Comparison of ENCODE assay signal across 21 cellular contexts in genomic region chr15:25406846-25407245, GRCh38. TPM values are rescaled to one million over a fixed set of nuclear protein-coding genes. Genes with fewer than 3 reads are reported as not detected.
A peak's percentile ranks its signal among the peaks of the same experiment; 100 is the strongest.
DNase-seq lines count a peak whose midpoint lies in the region; ATAC-seq and TF ChIP-seq lines count a peak whose summit lies in the region.
"Had no signal": no experiment of that assay in that cellular context is flagged by ENCODE, and none has a peak within 500 bp of the region (broad histone marks: within the 10 kb centered on the region; RNA-seq: fewer than 3 reads in every experiment).

No MANE protein-coding gene starts in this region.

- no peaks in the 10 kb centered on the region for H3F3A ChIP-seq in neural progenitor cell (ENCODE audit: low read depth)

- no peak overlapping the region for H3K27ac ChIP-seq in CD4-positive, alpha-beta memory T cell (ENCODE audit: low read depth, low read length)
- H3K27ac ChIP-seq in neural progenitor cell, result no peak overlapping the region
- H3K27ac ChIP-seq: spleen had no signal

- no peak for TF ChIP-seq CTCF in nephron progenitor cell (IDR thresholded peaks at IDR 0.05)
- TF ChIP-seq CTCF in neural progenitor cell (IDR thresholded peaks at IDR 0.05), result no peak

- no peak overlapping the region for H3K4me3 ChIP-seq in CD4-positive, alpha-beta memory T cell (ENCODE audit: low read length in 2 of 2)
- H3K4me3 ChIP-seq in neural progenitor cell, result no peak overlapping the region
- H3K4me3 ChIP-seq: adrenal gland, spleen had no signal

- peaks cover 73% of the 10 kb centered on the region for H3K36me3 Mint-ChIP-seq in activated CD4-positive, alpha-beta T cell treated with anti-CD3 and anti-CD28 coated beads for 36 hours (ENCODE audit: low read depth)
- peaks cover 62% of the 10 kb centered on the region for H3K36me3 Mint-ChIP-seq in activated CD4-positive, alpha-beta T cell treated with anti-CD3 and anti-CD28 coated beads, Interleukin-2, amount 10 ng/mL, durations not matched to agents 7 days and 5 days (ENCODE audit: low read depth)
- peaks cover 46 to 51% of the 10 kb centered on the region in 2 donors for H3K36me3 Mint-ChIP-seq in CD4-positive, alpha-beta memory T cell
- H3K36me3 Mint-ChIP-seq in activated T-helper 17 cell treated with anti-CD3 and anti-CD28 coated beads, Interleukin-2, amount 50 U/mL, for 72 hours (ENCODE audit: low read depth), result peaks cover 53% of the 10 kb centered on the region
- H3K36me3 Mint-ChIP-seq in nephron progenitor cell (ENCODE audit: low read depth), result peaks cover 84% of the 10 kb centered on the region
- H3K36me3 Mint-ChIP-seq in neural progenitor cell, result peaks cover 64% of the 10 kb centered on the region

- H3K79me2 ChIP-seq in neural progenitor cell (ENCODE audit: low read depth), result peaks cover 89% of the 10 kb centered on the region

- peak overlapping the region; percentile 80 for H3K27ac Mint-ChIP-seq in activated CD4-positive, alpha-beta T cell treated with anti-CD3 and anti-CD28 coated beads for 36 hours
- no peak overlapping the region for H3K27ac Mint-ChIP-seq in activated CD4-positive, alpha-beta T cell treated with anti-CD3 and anti-CD28 coated beads, Interleukin-2, amount 10 ng/mL, durations not matched to agents 7 days and 5 days
- peak overlapping the region in 5 of 7 donors; percentile 2 to 78 (median 44) for H3K27ac Mint-ChIP-seq in CD4-positive, alpha-beta memory T cell
- H3K27ac Mint-ChIP-seq in activated T-helper 17 cell treated with anti-CD3 and anti-CD28 coated beads, Interleukin-2, amount 50 U/mL, for 72 hours, result peak overlapping the region; percentile 16
- H3K27ac Mint-ChIP-seq in nephron progenitor cell (no peak overlapping the region), neural progenitor cell (no peak overlapping the region)
- H3K27ac Mint-ChIP-seq: HFFc6 had no signal

- intact Hi-C loops in activated CD4-positive, alpha-beta T cell treated with anti-CD3 and anti-CD28 coated beads for 36 hours (cut with DNase I, micrococcal nuclease), result loop anchor here (2.0 to 5.0 kb wide), 2 partner anchors 32 to 40 kb away; partner anchors contain the start of gene UBE3A (in 1 of the 2)
- intact Hi-C loops in CD4-positive, alpha-beta memory T cell (cut with micrococcal nuclease), result no loop called here
- intact Hi-C loops in head of caudate nucleus (cut with DNase I), result no loop called here

- peaks cover 27% of the 10 kb centered on the region for H3K36me3 ChIP-seq in CD4-positive, alpha-beta memory T cell (ENCODE audit: insufficient read depth, low read length)
- H3K36me3 ChIP-seq in neural progenitor cell, result peaks cover 14% of the 10 kb centered on the region
- H3K36me3 ChIP-seq: adrenal gland had no signal

- H3K27me3 ChIP-seq in CD4-positive, alpha-beta memory T cell (ENCODE audit: insufficient read depth, low read length), result no peaks in the 10 kb centered on the region
- H3K27me3 ChIP-seq in neural progenitor cell, result no peaks in the 10 kb centered on the region
- H3K27me3 ChIP-seq: adrenal gland, spleen had no signal

- ATAC-seq in activated CD4-positive, alpha-beta T cell treated with anti-CD3 and anti-CD28 coated beads for 36 hours, result peak; percentile 55
- peak; percentile 45 for ATAC-seq in activated T-helper 17 cell treated with anti-CD3 and anti-CD28 coated beads, Interleukin-2, amount 50 U/mL, for 72 hours (replicated peaks)
- no peak for ATAC-seq in GM21825 (IDR thresholded peaks at IDR 0.05; ENCODE audit: unreplicated experiment)
- ATAC-seq: HepG2 had no signal

- H3K4me1 ChIP-seq in CD4-positive, alpha-beta memory T cell (ENCODE audit: insufficient read depth, low read length), result peaks cover 15% of the 10 kb centered on the region
- no peaks in the 10 kb centered on the region for H3K4me1 ChIP-seq in neural progenitor cell

- H4K20me1 ChIP-seq in neural progenitor cell (ENCODE audit: low read depth), result peaks cover 64% of the 10 kb centered on the region

- no peaks in the 10 kb centered on the region for H3K9me3 ChIP-seq in CD4-positive, alpha-beta memory T cell (ENCODE audit: control insufficient read depth in 1 of 2, low read length in 2 of 2)
- H3K9me3 ChIP-seq in neural progenitor cell (ENCODE audit: low read depth), result no peaks in the 10 kb centered on the region

- CTCF ChIA-PET in activated CD4-positive, alpha-beta T cell treated with anti-CD3 and anti-CD28 coated beads for 36 hours (lab: Charles Lee), result interaction anchor here (0.7 to 1.4 kb wide), 4 partner anchors 10 to 849 kb away, joined by 3 to 4 read pairs (median 4); no protein-coding TSS in a partner anchor
- CTCF ChIA-PET in activated CD4-positive, alpha-beta T cell treated with anti-CD3 and anti-CD28 coated beads, Interleukin-2, amount 10 ng/mL, durations not matched to agents 7 days and 5 days (lab: Charles Lee), result interaction anchor here (1.2 kb wide), 1 partner anchor 36 kb away, joined by 3 read pairs; no protein-coding TSS in a partner anchor
- CTCF ChIA-PET in CD4-positive, alpha-beta memory T cell (lab: Charles Lee; ENCODE audit: partially characterized antibody), result no interaction called here

- no peak overlapping the region for H2AFZ ChIP-seq in neural progenitor cell (replicated peaks)

- POLR2A ChIA-PET in activated CD4-positive, alpha-beta T cell treated with anti-CD3 and anti-CD28 coated beads for 36 hours (lab: Charles Lee), result interaction anchor here (0.5 to 0.7 kb wide), 2 partner anchors 20 to 34 kb away, joined by 3 to 4 read pairs; no protein-coding TSS in a partner anchor
- POLR2A ChIA-PET in activated CD4-positive, alpha-beta T cell treated with anti-CD3 and anti-CD28 coated beads, Interleukin-2, amount 10 ng/mL, durations not matched to agents 7 days and 5 days (lab: Charles Lee), result no interaction called here
- POLR2A ChIA-PET in CD4-positive, alpha-beta memory T cell (lab: Charles Lee; ENCODE audit: partially characterized antibody), result no interaction called here

- H3K9ac ChIP-seq in neural progenitor cell, result no peak overlapping the region

- peak overlapping the region; percentile 31 for H3K4me3 Mint-ChIP-seq in activated CD4-positive, alpha-beta T cell treated with anti-CD3 and anti-CD28 coated beads for 36 hours
- no peak overlapping the region for H3K4me3 Mint-ChIP-seq in activated CD4-positive, alpha-beta T cell treated with anti-CD3 and anti-CD28 coated beads, Interleukin-2, amount 10 ng/mL, durations not matched to agents 7 days and 5 days
- peak overlapping the region in 1 of 8 donors; percentile 0 for H3K4me3 Mint-ChIP-seq in CD4-positive, alpha-beta memory T cell
- peak overlapping the region; percentile 9 for H3K4me3 Mint-ChIP-seq in activated T-helper 17 cell treated with anti-CD3 and anti-CD28 coated beads, Interleukin-2, amount 50 U/mL, for 72 hours
- H3K4me3 Mint-ChIP-seq in nephron progenitor cell, result no peak overlapping the region
- H3K4me3 Mint-ChIP-seq in neural progenitor cell, result no peak overlapping the region
- H3K4me3 Mint-ChIP-seq: HFFc6 had no signal

- no peaks in the 10 kb centered on the region for H3K27me3 Mint-ChIP-seq in activated CD4-positive, alpha-beta T cell treated with anti-CD3 and anti-CD28 coated beads for 36 hours
- H3K27me3 Mint-ChIP-seq in activated CD4-positive, alpha-beta T cell treated with anti-CD3 and anti-CD28 coated beads, Interleukin-2, amount 10 ng/mL, durations not matched to agents 7 days and 5 days, result no peaks in the 10 kb centered on the region
- no peaks in the 10 kb centered on the region for H3K27me3 Mint-ChIP-seq in CD4-positive, alpha-beta memory T cell
- no peaks in the 10 kb centered on the region for H3K27me3 Mint-ChIP-seq in activated T-helper 17 cell treated with anti-CD3 and anti-CD28 coated beads, Interleukin-2, amount 50 U/mL, for 72 hours
- H3K27me3 Mint-ChIP-seq in nephron progenitor cell (ENCODE audit: low read depth, poor library complexity), result peaks cover 4% of the 10 kb centered on the region
- peaks cover 3% of the 10 kb centered on the region for H3K27me3 Mint-ChIP-seq in neural progenitor cell (ENCODE audit: insufficient read depth, low read depth)

- no peak overlapping the region for H3K4me2 ChIP-seq in neural progenitor cell

- H3K9me3 Mint-ChIP-seq in activated CD4-positive, alpha-beta T cell treated with anti-CD3 and anti-CD28 coated beads for 36 hours (ENCODE audit: low read depth), result peaks cover 17% of the 10 kb centered on the region
- peaks cover 10% of the 10 kb centered on the region for H3K9me3 Mint-ChIP-seq in activated CD4-positive, alpha-beta T cell treated with anti-CD3 and anti-CD28 coated beads, Interleukin-2, amount 10 ng/mL, durations not matched to agents 7 days and 5 days
- H3K9me3 Mint-ChIP-seq in CD4-positive, alpha-beta memory T cell, result peaks cover 0 to 6% (median 0%) of the 10 kb centered on the region in 8 donors
- H3K9me3 Mint-ChIP-seq in activated T-helper 17 cell treated with anti-CD3 and anti-CD28 coated beads, Interleukin-2, amount 50 U/mL, for 72 hours, result no peaks in the 10 kb centered on the region
- peaks cover 17% of the 10 kb centered on the region for H3K9me3 Mint-ChIP-seq in nephron progenitor cell
- peaks cover 56% of the 10 kb centered on the region for H3K9me3 Mint-ChIP-seq in neural progenitor cell
- H3K9me3 Mint-ChIP-seq: HFFc6 had no signal

- peaks cover 44% of the 10 kb centered on the region for H3K4me1 Mint-ChIP-seq in activated CD4-positive, alpha-beta T cell treated with anti-CD3 and anti-CD28 coated beads for 36 hours
- peaks cover 12% of the 10 kb centered on the region for H3K4me1 Mint-ChIP-seq in activated CD4-positive, alpha-beta T cell treated with anti-CD3 and anti-CD28 coated beads, Interleukin-2, amount 10 ng/mL, durations not matched to agents 7 days and 5 days
- H3K4me1 Mint-ChIP-seq in CD4-positive, alpha-beta memory T cell, result peaks cover 24 to 40% (median 33%) of the 10 kb centered on the region in 4 donors
- peaks cover 32% of the 10 kb centered on the region for H3K4me1 Mint-ChIP-seq in activated T-helper 17 cell treated with anti-CD3 and anti-CD28 coated beads, Interleukin-2, amount 50 U/mL, for 72 hours
- H3K4me1 Mint-ChIP-seq in nephron progenitor cell, result no peaks in the 10 kb centered on the region
- H3K4me1 Mint-ChIP-seq in neural progenitor cell, result no peaks in the 10 kb centered on the region

- DNase-seq in activated CD4-positive, alpha-beta T cell treated with anti-CD3 and anti-CD28 coated beads for 36 hours, result no peak
- DNase-seq in activated CD4-positive, alpha-beta T cell treated with anti-CD3 and anti-CD28 coated beads, Interleukin-2, amount 10 ng/mL, durations not matched to agents 7 days and 5 days, result no peak
- DNase-seq in CD4-positive, alpha-beta memory T cell, result no peak
- DNase-seq in head of caudate nucleus (peak in 29 of 42 donors; percentile 3 to 77 (median 44)), nephron progenitor cell (no peak), neural progenitor cell (ENCODE audit: low spot score) (no peak)
- DNase-seq: 8988T; activated CD4-positive, alpha-beta T cell treated with anti-CD3 and anti-CD28 coated beads for 48 hours; adrenal gland; AML-193; COR-L47; DND-41; HFFc6; NCI-H1436; NCI-H526; occipital lobe; spleen; stimulated activated CD4-positive, alpha-beta T cell treated with anti-CD3 and anti-CD28 coated beads, Interleukin-4, amount 100 ng/mL, for 24 hours had no signal

RNA-seq across cellular contexts. Expression of gene UBE3A, which starts 32.0 kb away (rescaled TPM):
- 100 to 1,000 TPM; 101 to 139 TPM for total RNA-seq in activated CD4-positive, alpha-beta T cell treated with anti-CD3 and anti-CD28 coated beads for 36 hours
- total RNA-seq in activated CD4-positive, alpha-beta T cell treated with anti-CD3 and anti-CD28 coated beads, Interleukin-2, amount 10 ng/mL, durations not matched to agents 7 days and 5 days, result 10 to 100 TPM; 80.9 to 93.0 TPM
- total RNA-seq in CD4-positive, alpha-beta memory T cell, result 100 to 1,000 TPM; 115 to 140 TPM
- polyA plus RNA-seq in CD4-positive, alpha-beta memory T cell, result 100 to 1,000 TPM; 122 to 127 TPM
- 10 to 100 TPM; 79.3 to 94.8 TPM for total RNA-seq in activated T-helper 17 cell treated with anti-CD3 and anti-CD28 coated beads, Interleukin-2, amount 50 U/mL, for 72 hours
- 84.2 and 117 TPM in 2 replicates for total RNA-seq in neural progenitor cell (ENCODE audit: low replicate concordance)

Comparison
In these comparisons a context has a peak if more than half of its experiments do, and no peak if none do; other contexts are left out.
1. H3K27ac Mint-ChIP-seq: peak in activated CD4-positive, alpha-beta T cell treated with anti-CD3 and anti-CD28 coated beads for 36 hours (single experiment), CD4-positive, alpha-beta memory T cell (5 of 7) and activated T-helper 17 cell treated with anti-CD3 and anti-CD28 coated beads, Interleukin-2, amount 50 U/mL, for 72 hours (single experiment); none in activated CD4-positive, alpha-beta T cell treated with anti-CD3 and anti-CD28 coated beads, Interleukin-2, amount 10 ng/mL, durations not matched to agents 7 days and 5 days (single experiment), nephron progenitor cell (single experiment) and neural progenitor cell (single experiment).
2. H3K4me3 Mint-ChIP-seq: peak in activated CD4-positive, alpha-beta T cell treated with anti-CD3 and anti-CD28 coated beads for 36 hours (single experiment) and activated T-helper 17 cell treated with anti-CD3 and anti-CD28 coated beads, Interleukin-2, amount 50 U/mL, for 72 hours (single experiment); none in activated CD4-positive, alpha-beta T cell treated with anti-CD3 and anti-CD28 coated beads, Interleukin-2, amount 10 ng/mL, durations not matched to agents 7 days and 5 days (single experiment), nephron progenitor cell (single experiment) and neural progenitor cell (single experiment).
3. DNase-seq: peak in head of caudate nucleus (29 of 42); none in activated CD4-positive, alpha-beta T cell treated with anti-CD3 and anti-CD28 coated beads for 36 hours (single experiment), activated CD4-positive, alpha-beta T cell treated with anti-CD3 and anti-CD28 coated beads, Interleukin-2, amount 10 ng/mL, durations not matched to agents 7 days and 5 days (single experiment), CD4-positive, alpha-beta memory T cell (0 of 5), nephron progenitor cell (single experiment) and neural progenitor cell (single experiment).
4. intact Hi-C loops: an anchor here in activated CD4-positive, alpha-beta T cell treated with anti-CD3 and anti-CD28 coated beads for 36 hours (2.0 to 5.0 kb wide); none called in CD4-positive, alpha-beta memory T cell and head of caudate nucleus.